ENCODE assay signal across 8 cellular contexts in genomic region chr14:95519699-95520098, GRCh38. TPM values are rescaled to one million over a fixed set of nuclear protein-coding genes. Genes with fewer than 3 reads are reported as not detected.
A peak's percentile ranks its signal among the peaks of the same experiment; 100 is the strongest.
DNase-seq lines count a peak whose midpoint lies in the region; ATAC-seq lines count a peak whose summit lies in the region.

No MANE protein-coding gene starts in this region.

- H3K4me3 Mint-ChIP-seq in activated CD4-positive, alpha-beta T cell treated with anti-CD3 and anti-CD28 coated beads for 36 hours: peak overlapping the region; percentile 34
- H3K4me3 Mint-ChIP-seq in dendritic cell treated with granulocyte-macrophage colony-stimulating factor and Interleukin-4, amounts not matched to agents 40 ng/mL and 50 ng/mL, for 4 days: peak overlapping the region; percentile 62

- ATAC-seq in activated CD4-positive, alpha-beta T cell treated with anti-CD3 and anti-CD28 coated beads for 36 hours: peak; percentile 14

- CTCF ChIA-PET in activated CD4-positive, alpha-beta T cell treated with anti-CD3 and anti-CD28 coated beads for 36 hours (lab: Charles Lee): interaction anchor here (0.6 to 2.2 kb wide), 6 partner anchors 8 to 85 kb away, joined by 3 to 9 read pairs (median 4); no protein-coding TSS in a partner anchor

- peak overlapping the region; percentile 84 for H3K27ac Mint-ChIP-seq in activated CD4-positive, alpha-beta T cell treated with anti-CD3 and anti-CD28 coated beads for 36 hours
- H3K27ac Mint-ChIP-seq in dendritic cell treated with granulocyte-macrophage colony-stimulating factor and Interleukin-4, amounts not matched to agents 40 ng/mL and 50 ng/mL, for 4 days: peak overlapping the region; percentile 91

- intact Hi-C loops in activated CD4-positive, alpha-beta T cell treated with anti-CD3 and anti-CD28 coated beads for 36 hours (cut with DNase I, micrococcal nuclease): loop anchor here (1.0 to 10.0 kb wide), 9 partner anchors 21 to 1565 kb away; partner anchors contain the start of genes ASB2 (in 1 of the 2), ATG2B (in 1 of the 2), DICER1 (in 1 of the 2) and GSKIP (in 1 of the 2)
- intact Hi-C loops in dendritic cell treated with granulocyte-macrophage colony-stimulating factor and Interleukin-4, amounts not matched to agents 40 ng/mL and 50 ng/mL, for 4 days (cut with micrococcal nuclease): loop anchor here (1.0 to 10.0 kb wide), 3 partner anchors 15 to 845 kb away; partner anchors contain the start of genes ATG2B, CLMN and GSKIP

- no peaks in the 10 kb centered on the region for H3K27me3 Mint-ChIP-seq in activated CD4-positive, alpha-beta T cell treated with anti-CD3 and anti-CD28 coated beads for 36 hours
- H3K27me3 Mint-ChIP-seq in dendritic cell treated with granulocyte-macrophage colony-stimulating factor and Interleukin-4, amounts not matched to agents 40 ng/mL and 50 ng/mL, for 4 days: no peaks in the 10 kb centered on the region

- DNase-seq in AG08395 (ENCODE audit: low spot score): peak; percentile 92
- peak; percentile 25 for DNase-seq in KG1 (lab: John Stamatoyannopoulos, UW)
- peak; percentile 87 for DNase-seq in activated CD4-positive, alpha-beta T cell treated with anti-CD3 and anti-CD28 coated beads for 36 hours
- DNase-seq in renal cortical epithelial cell (ENCODE audit: low read depth): peak; percentile 36
- DNase-seq in NCI-H146 (lab: John Stamatoyannopoulos, UW): no peak
- no peak for DNase-seq in NCI-H1105 treated with DMSO at 0.1 percent for 48 hours (lab: John Stamatoyannopoulos, UW)
- no peak for DNase-seq in SHP77 treated with DMSO at 0.1 percent for 48 hours (lab: John Stamatoyannopoulos, UW)

- peaks cover 5% of the 10 kb centered on the region for H3K36me3 Mint-ChIP-seq in activated CD4-positive, alpha-beta T cell treated with anti-CD3 and anti-CD28 coated beads for 36 hours (ENCODE audit: low read depth)
- peaks cover 6% of the 10 kb centered on the region for H3K36me3 Mint-ChIP-seq in dendritic cell treated with granulocyte-macrophage colony-stimulating factor and Interleukin-4, amounts not matched to agents 40 ng/mL and 50 ng/mL, for 4 days (ENCODE audit: low read depth)

- POLR2A ChIA-PET in activated CD4-positive, alpha-beta T cell treated with anti-CD3 and anti-CD28 coated beads for 36 hours (lab: Charles Lee): no interaction called here

- peaks cover 79% of the 10 kb centered on the region for H3K4me1 Mint-ChIP-seq in activated CD4-positive, alpha-beta T cell treated with anti-CD3 and anti-CD28 coated beads for 36 hours
- H3K4me1 Mint-ChIP-seq in dendritic cell treated with granulocyte-macrophage colony-stimulating factor and Interleukin-4, amounts not matched to agents 40 ng/mL and 50 ng/mL, for 4 days (ENCODE audit: low read depth): peaks cover 78% of the 10 kb centered on the region

- H3K9me3 Mint-ChIP-seq in activated CD4-positive, alpha-beta T cell treated with anti-CD3 and anti-CD28 coated beads for 36 hours (ENCODE audit: low read depth): no peaks in the 10 kb centered on the region
- no peaks in the 10 kb centered on the region for H3K9me3 Mint-ChIP-seq in dendritic cell treated with granulocyte-macrophage colony-stimulating factor and Interleukin-4, amounts not matched to agents 40 ng/mL and 50 ng/mL, for 4 days

RNA-seq across cellular contexts. Expression of gene SYNE3, which starts 3.2 kb away (rescaled TPM):
- total RNA-seq in activated CD4-positive, alpha-beta T cell treated with anti-CD3 and anti-CD28 coated beads for 36 hours: 10 to 100 TPM; 27.3 to 34.2 TPM
- 0.15 and 0.17 TPM in 2 replicates for total RNA-seq in renal cortical epithelial cell

RNA-seq across cellular contexts. Expression of gene GLRX5, which starts 15.2 kb away (rescaled TPM):
- total RNA-seq in activated CD4-positive, alpha-beta T cell treated with anti-CD3 and anti-CD28 coated beads for 36 hours: 10 to 100 TPM; 37.9 to 44.1 TPM
- total RNA-seq in renal cortical epithelial cell: 35.4 and 44.1 TPM in 2 replicates

Comparison
In these comparisons a context has a peak if more than half of its experiments do, and no peak if none do; other contexts are left out.
1. DNase-seq: peak in AG08395 (single experiment), KG1 (single experiment), activated CD4-positive, alpha-beta T cell treated with anti-CD3 and anti-CD28 coated beads for 36 hours (single experiment) and renal cortical epithelial cell (single experiment); none in NCI-H146 (single experiment), NCI-H1105 treated with DMSO at 0.1 percent for 48 hours (single experiment) and SHP77 treated with DMSO at 0.1 percent for 48 hours (single experiment).
2. RNA of gene SYNE3, which starts 3.2 kb away (total RNA-seq): 27.3 to 34.2 TPM in activated CD4-positive, alpha-beta T cell treated with anti-CD3 and anti-CD28 coated beads for 36 hours; 0.15 to 0.17 TPM in renal cortical epithelial cell; every median in the first group is over 10 times any median in the second.